Comparison of ENCODE assay signal across 23 cellular contexts in genomic region chr2:218006741-218007140, GRCh38. TPM values are rescaled to one million over a fixed set of nuclear protein-coding genes. Genes with fewer than 3 reads are reported as not detected.
DNase-seq lines count a peak whose midpoint lies in the region; ATAC-seq and TF ChIP-seq lines count a peak whose summit lies in the region.
"Had no signal": no experiment of that assay in that cellular context is flagged by ENCODE, and none has a peak within 500 bp of the region (broad histone marks: within the 10 kb centered on the region; RNA-seq: fewer than 3 reads in every experiment).

No MANE protein-coding gene starts in this region.

- peaks cover 65% of the 10 kb centered on the region for H3K79me2 ChIP-seq in SK-N-SH (ENCODE audit: insufficient read depth)

- TF ChIP-seq RAD21 in SK-N-SH (IDR thresholded peaks at IDR 0.05; ENCODE audit: low read length): no peak

- CTCF ChIA-PET in SK-N-SH (lab: Yijun Ruan, JAX) (interaction anchor here (1.3 to 30.4 kb wide), 2 partner anchors 13 to 213 kb away, joined by 5 to 666 read pairs; no protein-coding TSS in a partner anchor), RWPE1 (lab: Yijun Ruan, JAX) (no interaction called here)

- H3K4me1 ChIP-seq in SK-N-SH (ENCODE audit: control insufficient read depth in 1 of 2, insufficient read depth in 2 of 2, low read depth in 1 of 2, low read length in 1 of 2) (peaks cover 64 to 85% of the 10 kb centered on the region in 2 experiments), skeletal muscle satellite cell (ENCODE audit: control insufficient read depth, insufficient read depth, low read length) (peaks cover 75% of the 10 kb centered on the region), right atrium auricular region (peaks cover 0 to 54% of the 10 kb centered on the region in 2 donors)

- ATAC-seq in SK-N-SH treated with all-trans-retinoic acid at 6 μM for 48 hours (no peak), HG02870 (IDR thresholded peaks at IDR 0.05; ENCODE audit: unreplicated experiment) (no peak), GM21619 (IDR thresholded peaks at IDR 0.05; ENCODE audit: unreplicated experiment) (no peak)
- ATAC-seq: activated T-helper 17 cell treated with anti-CD3 and anti-CD28 coated beads, Interleukin-2, amount 50 U/mL, for 72 hours had no signal

- H3K9ac ChIP-seq in SK-N-SH: no peak overlapping the region; the same call in 1 of the 2 replicates
- H3K9ac ChIP-seq in skeletal muscle satellite cell (ENCODE audit: low read depth, low read length): peak overlapping the region; percentile 14

- DNase-seq in SK-N-SH (no peak), RWPE1 (ENCODE audit: low spot score) (no peak), fibroblast of the aortic adventitia (ENCODE audit: low read depth) (peak; percentile 89), right atrium auricular region (ENCODE audit: low spot score) (no peak)
- DNase-seq: 8988T; activated CD4-positive, CD25-positive, alpha-beta regulatory T cell treated with anti-CD3 and anti-CD28 coated beads, Interleukin-2, amount 50 U/mL, for 72 hours; C1 segment of cervical spinal cord; effector memory CD4-positive, alpha-beta T cell; hippocampal formation; kidney; NCI-H1092 treated with DMSO at 0.1 percent for 48 hours; NCI-H2107; NCI-H526; OCI-M1; stimulated activated naive CD4-positive, alpha-beta T cell treated with Interleukin-2 at 50 U/mL for 16 hours; T1000; tibial artery had no signal

- H3K4me2 ChIP-seq in SK-N-SH: peak overlapping the region; percentile 98; the same call in 1 of the 2 replicates
- H3K4me2 ChIP-seq in skeletal muscle satellite cell (ENCODE audit: low read length): no peak overlapping the region

- H3K27ac ChIP-seq in SK-N-SH (ENCODE audit: low read depth in 2 of 2, low read length in 1 of 2) (peak overlapping the region; percentile 47 to 86), RWPE1 (peak overlapping the region; percentile 73), right atrium auricular region (no peak overlapping the region)

- TF ChIP-seq EP300 in SK-N-SH (IDR thresholded peaks at IDR 0.05; ENCODE audit: borderline replicate concordance in 1 of 2, low read depth in 1 of 2, low read length in 1 of 2): no peak

- H3K36me3 ChIP-seq in SK-N-SH (replicated peaks in 1 of 2; ENCODE audit: control insufficient read depth in 1 of 2, insufficient read depth in 2 of 2, low read length in 1 of 2) (no peaks in the 10 kb centered on the region), skeletal muscle satellite cell (ENCODE audit: insufficient read depth, low read length) (no peaks in the 10 kb centered on the region), right atrium auricular region (no peaks in the 10 kb centered on the region)
- H3K36me3 ChIP-seq: tibial artery had no signal

- POLR2A ChIA-PET in SK-N-SH (lab: Yijun Ruan, JAX): no interaction called here
- POLR2A ChIA-PET in RWPE1 (lab: Yijun Ruan, JAX; ENCODE audit: low non-redundant PET): no interaction called here

- H3K9me2 ChIP-seq in SK-N-SH: no peaks in the 10 kb centered on the region

- WGBS in SK-N-SH (ENCODE audit: low lambda C conversion rate): 56% methylated on average over 4 of the region's 4 CpGs

- H3K4me3 ChIP-seq in SK-N-SH (ENCODE audit: low read depth in 2 of 2, low read length in 1 of 2) (no peak overlapping the region), fibroblast of the aortic adventitia (ENCODE audit: low read depth, low read length) (no peak overlapping the region), skeletal muscle satellite cell (ENCODE audit: low read length) (no peak overlapping the region), right atrium auricular region (no peak overlapping the region)
- H3K4me3 ChIP-seq: tibial artery had no signal

- H3F3A ChIP-seq in SK-N-SH (replicated peaks; ENCODE audit: insufficient read depth): peaks cover 32% of the 10 kb centered on the region

- H2AFZ ChIP-seq in SK-N-SH (ENCODE audit: low read depth): no peak overlapping the region

- H4K20me1 ChIP-seq in SK-N-SH (ENCODE audit: insufficient read depth): no peaks in the 10 kb centered on the region

- H3K27me3 ChIP-seq in SK-N-SH (ENCODE audit: insufficient read depth) (no peaks in the 10 kb centered on the region), skeletal muscle satellite cell (ENCODE audit: control insufficient read depth, insufficient read depth, low read length) (no peaks in the 10 kb centered on the region), right atrium auricular region (no peaks in the 10 kb centered on the region)
- H3K27me3 ChIP-seq: tibial artery had no signal

- TF ChIP-seq CTCF in SK-N-SH (IDR thresholded peaks at IDR 0.05) (no peak), RWPE1 (conservative IDR thresholded peaks at IDR 0.05; ENCODE audit: low read depth) (no peak), fibroblast of the aortic adventitia (IDR thresholded peaks at IDR 0.05; ENCODE audit: insufficient read depth, low read length) (no peak), right atrium auricular region (IDR thresholded peaks at IDR 0.05) (no peak)

- H3K9me3 ChIP-seq in SK-N-SH (no peaks in the 10 kb centered on the region), skeletal muscle satellite cell (replicated peaks; ENCODE audit: low read length) (no peaks in the 10 kb centered on the region), right atrium auricular region (no peaks in the 10 kb centered on the region)
- H3K9me3 ChIP-seq: tibial artery had no signal

TF ChIP-seq in SK-N-SH, 30 proteins besides CTCF, POLR2A, EP300 and RAD21 (continues in another document):
- TF ChIP-seq REST (IDR thresholded peaks at IDR 0.05; ENCODE audit: low read depth, low read length) (no peak), EZH2phosphoT487 (IDR thresholded peaks at IDR 0.05; ENCODE audit: borderline replicate concordance, low read depth) (no peak), FOSL2 (IDR thresholded peaks at IDR 0.05; ENCODE audit: borderline replicate concordance, low read depth) (peak; percentile 56; the same call in 1 of the 2 replicates), TCF12 (IDR thresholded peaks at IDR 0.05) (0 out of 2 replicates have a peak, but pooled peaks have one; percentile 38)

TF ChIP-seq in SK-N-SH treated with all-trans-retinoic acid at 6 μM for 48 hours, 23 proteins besides CTCF, POLR2A, EP300 and RAD21:
- no peak for TF ChIP-seq CSRNP3 (CRISPR knock-in tag; IDR thresholded peaks at IDR 0.05)
- TF ChIP-seq CSDC2 (CRISPR knock-in tag; IDR thresholded peaks at IDR 0.05): no peak
- no peak for TF ChIP-seq ZNF70 (CRISPR knock-in tag; IDR thresholded peaks at IDR 0.05)
- no peak for TF ChIP-seq GLIS3 (CRISPR knock-in tag; IDR thresholded peaks at IDR 0.05)
- no peak for TF ChIP-seq ESRRG (CRISPR knock-in tag; IDR thresholded peaks at IDR 0.05)
- no peak for TF ChIP-seq ZNF565 (CRISPR knock-in tag; conservative IDR thresholded peaks at IDR 0.05; ENCODE audit: low read depth)
- TF ChIP-seq SNAI2 (CRISPR knock-in tag; IDR thresholded peaks at IDR 0.05): no peak
- no peak for TF ChIP-seq OSR1 (CRISPR knock-in tag; IDR thresholded peaks at IDR 0.05)
- TF ChIP-seq ZFP3 (CRISPR knock-in tag; IDR thresholded peaks at IDR 0.05): no peak
- TF ChIP-seq TOX (CRISPR knock-in tag; IDR thresholded peaks at IDR 0.05; ENCODE audit: borderline replicate concordance): no peak
- TF ChIP-seq ARNTL (CRISPR knock-in tag; IDR thresholded peaks at IDR 0.05; ENCODE audit: borderline replicate concordance, low read depth): no peak

RNA-seq across cellular contexts. Expression of gene TNS1, which starts 3.9 kb away (rescaled TPM):
- 10.5 and 12.1 TPM in 2 replicates for polyA plus RNA-seq in SK-N-SH (2012; rRNA removed)
- polyA plus RNA-seq in SK-N-SH (2012; cell fraction: cytosol; rRNA removed): 7.1 and 10.2 TPM in 2 replicates
- polyA plus RNA-seq in SK-N-SH (2012; cell fraction: nucleus; rRNA removed): 34.1 and 40.8 TPM in 2 replicates
- total RNA-seq in fibroblast of the aortic adventitia (ENCODE audit: low replicate concordance) (54.5 and 116 TPM in 2 replicates), right atrium auricular region (100 to 1,000 TPM; 393 to 720 TPM)
- 44.9 and 97.0 TPM in 2 replicates for total RNA-seq in skeletal muscle satellite cell (2012; rRNA removed)
- polyA plus RNA-seq: IgD-negative memory B cell had no signal

Comparison
In these comparisons a context has a peak if more than half of its experiments do, and no peak if none do; other contexts are left out.
1. H3K27ac ChIP-seq: peak in SK-N-SH (2 of 2) and RWPE1 (single experiment); none in right atrium auricular region (0 of 2).